Comparison of ENCODE assay signal across 8 cellular contexts in genomic region chr5:140251527-140251973, GRCh38. TPM values are rescaled to one million over a fixed set of nuclear protein-coding genes. Genes with fewer than 3 reads are reported as not detected.
DNase-seq lines count a peak whose midpoint lies in the region; ATAC-seq, FAIRE-seq and TF ChIP-seq lines count a peak whose summit lies in the region.

No MANE protein-coding gene starts in this region.

- WGBS in right lobe of liver (ENCODE audit: insufficient coverage, low coverage, low lambda C conversion rate, missing lambda C conversion rate), result 40% methylated on average over 3 of the region's 5 CpGs
- WGBS in HepG2 (ENCODE audit: low lambda C conversion rate), result 93% methylated on average over 5 of the region's 5 CpGs

- TF ChIP-seq EP300 in HepG2 (IDR thresholded peaks at IDR 0.05; ENCODE audit: low read depth in 2 of 2, low read length in 2 of 2) (no peak), HepG2 (CRISPR knock-in tag; IDR thresholded peaks at IDR 0.05; ENCODE audit: borderline replicate concordance) (no peak)

- H3K27me3 ChIP-seq in right lobe of liver (no peaks in the 10 kb centered on the region), HepG2 (ENCODE audit: control insufficient read depth in 1 of 2, insufficient read depth in 2 of 2, low read length in 2 of 2) (no peaks in the 10 kb centered on the region)

- no TSS peak for BruUV-seq in HepG2 (replicated peaks; lab: Mats Ljungman, UMichigan)

- no peak for TF ChIP-seq RAD21 in HepG2 (CRISPR knock-in tag; IDR thresholded peaks at IDR 0.05)

- TF ChIP-seq CTCF in right lobe of liver (IDR thresholded peaks at IDR 0.05) (no peak), HepG2 (CRISPR knock-in tag; IDR thresholded peaks at IDR 0.05) (no peak)

- H3K27ac ChIP-seq in right lobe of liver (no peak overlapping the region), HepG2 (ENCODE audit: extremely low read length, insufficient read depth, low read length) (no peak overlapping the region)

- POLR2A ChIA-PET in HepG2 (lab: Yijun Ruan, JAX), result no interaction called here

- intact Hi-C loops in right lobe of liver (cut with DNase I), result no loop called here
- intact Hi-C loops in HepG2 (cut with micrococcal nuclease; ENCODE audit: unreplicated experiment), result no loop called here

- no peak overlapping the region for H2AFZ ChIP-seq in HepG2 (ENCODE audit: low read length)

- DNase-seq in right lobe of liver, result no peak
- no peak for DNase-seq in HepG2 (ENCODE audit: low spot score)
- peak; percentile 81 for DNase-seq in KBM-7
- peak; percentile 44 for DNase-seq in activated CD4-positive, alpha-beta T cell treated with anti-CD3 and anti-CD28 coated beads, Interleukin-2, amount 50 U/mL, for 1 hour
- DNase-seq in fibroblast of gingiva (ENCODE audit: low read depth), result peak; percentile 69
- DNase-seq in stimulated activated CD4-positive, alpha-beta T cell treated with anti-CD3 and anti-CD28 coated beads, Interleukin-1b, Interleukin-23, amount 100 ng/mL, for 48 hours, result peak; percentile 85
- DNase-seq in GM19240 (ENCODE audit: insufficient read length, low spot score), result no peak
- DNase-seq in erythroblast (lab: John Stamatoyannopoulos, UW), result no peak

- peaks cover 26% of the 10 kb centered on the region for H3K79me2 ChIP-seq in HepG2 (ENCODE audit: insufficient read depth, low read length)

- no peak overlapping the region for H3K4me3 ChIP-seq in right lobe of liver
- H3K4me3 ChIP-seq in HepG2 (replicated peaks in 1 of 3; ENCODE audit: insufficient read depth in 1 of 3, low read depth in 2 of 3, low read length in 3 of 3), result no peak overlapping the region

- CTCF ChIA-PET in HepG2 (lab: Yijun Ruan, JAX; ENCODE audit: low intra/inter-chr PET ratio, low total read pairs), result no interaction called here

- no peak overlapping the region for H3K9ac ChIP-seq in HepG2 (ENCODE audit: insufficient read depth, low read depth, low read length)

- H4K20me1 ChIP-seq in HepG2 (ENCODE audit: insufficient read depth, low read length), result peaks cover 8% of the 10 kb centered on the region

- ATAC-seq in right lobe of liver (peak in 3 of 4 donors; percentile 24 to 54 (median 33)), HepG2 (no peak)

- H3K4me1 ChIP-seq in right lobe of liver (no peaks in the 10 kb centered on the region), HepG2 (ENCODE audit: insufficient read depth, low read length) (peaks cover 14% of the 10 kb centered on the region; the same call in 1 of the 2 replicates)

- no peaks in the 10 kb centered on the region for H3K36me3 ChIP-seq in right lobe of liver
- H3K36me3 ChIP-seq in HepG2 (replicated peaks in 1 of 2; ENCODE audit: control insufficient read depth in 1 of 2, insufficient read depth in 2 of 2, low read length in 2 of 2), result peaks cover 6 to 43% of the 10 kb centered on the region in 2 experiments

- no peaks in the 10 kb centered on the region for H3K9me3 ChIP-seq in right lobe of liver
- H3K9me3 ChIP-seq in HepG2 (ENCODE audit: low read length), result no peaks in the 10 kb centered on the region

- FAIRE-seq in HepG2 (lab: Jason Lieb, UNC), result no peak

- in situ Hi-C loops in HepG2 (cut with HindIII; ENCODE audit: extremely low pct_ligation_motif_present, low pct_unique_long_range_greater_than_20kb), result no loop called here
- in situ Hi-C loops in KBM-7 (cut with MboI; ENCODE audit: low pct_unique_long_range_greater_than_20kb, low sequenced_read_pairs), result no loop called here

- H3K4me2 ChIP-seq in HepG2 (ENCODE audit: low read depth, low read length), result no peak overlapping the region

- TF ChIP-seq POLR2A in right lobe of liver (IDR thresholded peaks at IDR 0.05), result no peak
- no peak for TF ChIP-seq POLR2A in HepG2 (IDR thresholded peaks at IDR 0.05; ENCODE audit: insufficient read depth in 1 of 2, low read depth in 2 of 2, low read length in 2 of 2)
- no peak for TF ChIP-seq POLR2A in erythroblast (IDR thresholded peaks at IDR 0.05; ENCODE audit: low read length)

TF ChIP-seq in HepG2, 621 proteins besides CTCF, POLR2A, EP300 and RAD21 (continues in another document):
- TF ChIP-seq ZNF142 (CRISPR knock-in tag; IDR thresholded peaks at IDR 0.05), result no peak
- TF ChIP-seq, protein P1, sequence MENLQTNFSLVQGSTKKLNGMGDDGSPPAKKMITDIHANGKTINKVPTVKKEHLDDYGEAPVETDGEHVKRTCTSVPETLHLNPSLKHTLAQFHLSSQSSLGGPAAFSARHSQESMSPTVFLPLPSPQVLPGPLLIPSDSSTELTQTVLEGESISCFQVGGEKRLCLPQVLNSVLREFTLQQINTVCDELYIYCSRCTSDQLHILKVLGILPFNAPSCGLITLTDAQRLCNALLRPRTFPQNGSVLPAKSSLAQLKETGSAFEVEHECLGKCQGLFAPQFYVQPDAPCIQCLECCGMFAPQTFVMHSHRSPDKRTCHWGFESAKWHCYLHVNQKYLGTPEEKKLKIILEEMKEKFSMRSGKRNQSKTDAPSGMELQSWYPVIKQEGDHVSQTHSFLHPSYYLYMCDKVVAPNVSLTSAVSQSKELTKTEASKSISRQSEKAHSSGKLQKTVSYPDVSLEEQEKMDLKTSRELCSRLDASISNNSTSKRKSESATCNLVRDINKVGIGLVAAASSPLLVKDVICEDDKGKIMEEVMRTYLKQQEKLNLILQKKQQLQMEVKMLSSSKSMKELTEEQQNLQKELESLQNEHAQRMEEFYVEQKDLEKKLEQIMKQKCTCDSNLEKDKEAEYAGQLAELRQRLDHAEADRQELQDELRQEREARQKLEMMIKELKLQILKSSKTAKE (CRISPR knock-in tag; IDR thresholded peaks at IDR 0.05; ENCODE audit: borderline replicate concordance), result no peak
- TF ChIP-seq MEF2D (CRISPR knock-in tag; IDR thresholded peaks at IDR 0.05), result no peak
- TF ChIP-seq ZNF451 (CRISPR knock-in tag; IDR thresholded peaks at IDR 0.05), result no peak
- TF ChIP-seq PAX8 (CRISPR knock-in tag; IDR thresholded peaks at IDR 0.05; ENCODE audit: borderline replicate concordance), result no peak

RNA-seq across cellular contexts. Expression of gene PFDN1, which starts 51.4 kb away (rescaled TPM):
- total RNA-seq in right lobe of liver (10 to 100 TPM in 5 of 6 experiments, 1 to 10 TPM in 1; 9.8 to 30.8 (median 14.7) TPM), HepG2 (2016; rRNA removed; fragmentation: Illumina TruSeq; extraction: Trizol) (70.8 and 102 TPM in 2 replicates)
- 30.8 and 31.4 TPM in 2 replicates for total RNA-seq in HepG2 (2016; cell fraction: cytosol; rRNA removed; fragmentation: Illumina TruSeq; extraction: Trizol; ENCODE audit: low read depth)
- 73.4 and 106 TPM in 2 replicates for total RNA-seq in HepG2 (2016; cell fraction: insoluble cytoplasmic fraction; rRNA removed; fragmentation: Illumina TruSeq; extraction: Trizol)
- total RNA-seq in HepG2 (2016; cell fraction: membrane; rRNA removed; fragmentation: Illumina TruSeq; extraction: Trizol), result 63.5 and 65.6 TPM in 2 replicates
- 34.9 and 39.3 TPM in 2 replicates for total RNA-seq in HepG2 (2016; cell fraction: nucleus; rRNA removed; fragmentation: Illumina TruSeq; extraction: Trizol)
- polyA plus RNA-seq in HepG2 (2011; rRNA removed), result 67.2 and 70.4 TPM in 2 replicates
- 82.6 and 98.7 TPM in 2 replicates for polyA plus RNA-seq in HepG2 (2011; cell fraction: cytosol; rRNA removed)
- 19.1 and 24.2 TPM in 2 replicates for polyA plus RNA-seq in HepG2 (2011; cell fraction: nucleus; rRNA removed)
- 91.4 and 114 TPM in 2 replicates for polyA plus RNA-seq in HepG2 (2012)
- polyA plus RNA-seq in HepG2 (2016; cell fraction: cytosol; fragmentation: Illumina TruSeq; extraction: Trizol; ENCODE audit: low read depth), result 34.9 and 37.0 TPM in 2 replicates
- polyA plus RNA-seq in HepG2 (2016; cell fraction: insoluble cytoplasmic fraction; fragmentation: Illumina TruSeq; extraction: Trizol; ENCODE audit: low read depth), result 154 TPM in 2 replicates
- polyA plus RNA-seq in HepG2 (2016; cell fraction: membrane; fragmentation: Illumina TruSeq; extraction: Trizol; ENCODE audit: low read depth), result 58.7 and 63.7 TPM in 2 replicates
- 45.6 and 54.4 TPM in 2 replicates for polyA plus RNA-seq in HepG2 (2016; cell fraction: nucleus; fragmentation: Illumina TruSeq; extraction: Trizol; ENCODE audit: insufficient read depth, low read depth)
- polyA minus RNA-seq in HepG2 (2011; rRNA and poly(A)+ RNA removed; ENCODE audit: low replicate concordance), result 91.1 and 127 TPM in 2 replicates
- polyA minus RNA-seq in HepG2 (2011; cell fraction: cytosol; rRNA and poly(A)+ RNA removed), result 32.0 and 33.9 TPM in 2 replicates
- 33.0 and 40.5 TPM in 2 replicates for polyA minus RNA-seq in HepG2 (2011; cell fraction: nucleus; rRNA and poly(A)+ RNA removed)

Comparison
In these comparisons a context has a peak if more than half of its experiments do, and no peak if none do; other contexts are left out.
1. DNase-seq: peak in KBM-7 (single experiment), activated CD4-positive, alpha-beta T cell treated with anti-CD3 and anti-CD28 coated beads, Interleukin-2, amount 50 U/mL, for 1 hour (single experiment), fibroblast of gingiva (single experiment) and stimulated activated CD4-positive, alpha-beta T cell treated with anti-CD3 and anti-CD28 coated beads, Interleukin-1b, Interleukin-23, amount 100 ng/mL, for 48 hours (single experiment); none in right lobe of liver (0 of 3), HepG2 (single experiment), GM19240 (single experiment) and erythroblast (0 of 2).